In the genomic region with DNA sequence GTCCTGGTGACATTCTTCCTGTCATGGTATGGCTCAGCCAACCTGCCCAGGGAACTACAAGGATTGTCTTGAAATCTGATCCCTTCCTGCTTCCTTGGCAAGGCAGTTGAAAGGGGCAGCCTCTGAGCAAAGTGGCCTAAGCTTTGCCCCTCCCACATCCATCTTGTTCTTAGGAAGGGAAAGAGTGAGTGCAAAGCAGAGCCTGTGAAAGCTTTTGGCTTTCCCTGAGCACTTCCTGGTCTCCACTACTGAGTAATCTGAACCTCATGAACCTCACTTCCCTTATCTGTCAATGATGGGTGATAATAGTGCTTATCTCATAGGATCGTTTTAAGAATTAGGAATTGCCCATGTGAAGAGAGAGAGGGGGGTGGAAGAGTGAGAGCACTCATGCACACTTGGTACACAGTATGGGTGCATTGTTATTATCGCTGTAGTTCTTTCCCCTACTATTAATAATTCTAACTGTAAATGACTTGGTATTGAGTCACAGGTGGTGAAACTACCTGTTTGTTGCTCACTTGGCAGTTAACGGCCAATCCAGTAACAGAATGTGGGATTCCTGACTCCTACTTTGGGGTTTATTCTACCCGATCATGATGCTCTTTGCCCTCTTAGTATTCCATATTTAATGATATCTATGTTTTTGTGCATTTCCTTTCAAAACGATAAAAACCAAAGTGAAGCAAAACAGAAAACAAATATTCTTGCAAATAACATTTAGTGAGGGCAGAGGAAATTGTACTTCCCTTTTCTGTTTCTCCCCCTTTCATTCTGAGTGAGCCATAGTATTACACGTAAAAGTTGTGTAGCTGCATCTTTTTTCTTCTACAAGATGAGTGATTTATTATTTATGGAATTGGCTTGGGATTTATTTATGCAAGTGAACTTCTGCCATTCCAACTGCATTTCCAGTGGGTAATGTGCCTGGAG, we compare ENCODE assay signal across 8 cellular contexts.
DNase-seq lines count a peak whose midpoint lies in the region; ATAC-seq and TF ChIP-seq lines count a peak whose summit lies in the region.

No MANE protein-coding gene starts in this region.

- H3K4me1 ChIP-seq in cardiac muscle cell (ENCODE audit: low read depth) (peaks cover 5% of the 10 kb centered on the region), heart right ventricle (no peaks in the 10 kb centered on the region), neutrophil (ENCODE audit: control insufficient read depth in 1 of 2, insufficient read depth in 1 of 2, low read depth in 1 of 2, low read length in 1 of 2) (peaks cover 38 to 44% of the 10 kb centered on the region in 2 experiments), testis (no peaks in the 10 kb centered on the region), left ventricle myocardium inferior (no peaks in the 10 kb centered on the region), PC-3 (ENCODE audit: insufficient read depth, low read length) (no peaks in the 10 kb centered on the region)

- peak; percentile 1 to 63 for DNase-seq in cardiac muscle cell (ENCODE audit: low read depth in 1 of 2, low spot score in 1 of 2)
- DNase-seq in heart right ventricle, result no peak
- peak; percentile 35 for DNase-seq in RPMI7951 (ENCODE audit: low read depth)
- DNase-seq in testis, result no peak
- no peak for DNase-seq in left ventricle myocardium inferior
- DNase-seq in PC-3, result no peak

- no peaks in the 10 kb centered on the region for H3K79me2 ChIP-seq in PC-3 (ENCODE audit: low read length)

- TF ChIP-seq CTCF in cardiac muscle cell (IDR thresholded peaks at IDR 0.05; ENCODE audit: low read depth, low read length) (no peak), heart right ventricle (IDR thresholded peaks at IDR 0.05) (no peak), neutrophil (IDR thresholded peaks at IDR 0.05) (no peak), testis (IDR thresholded peaks at IDR 0.05) (no peak), left ventricle myocardium inferior (IDR thresholded peaks at IDR 0.05; ENCODE audit: borderline replicate concordance) (no peak), PC-3 (conservative IDR thresholded peaks at IDR 0.05; ENCODE audit: low read depth, low read length) (no peak)

- H3K4me2 ChIP-seq in PC-3 (ENCODE audit: low read length), result no peak overlapping the region

- no peaks in the 10 kb centered on the region for H3K27me3 ChIP-seq in cardiac muscle cell
- H3K27me3 ChIP-seq in heart right ventricle, result no peaks in the 10 kb centered on the region
- no peaks in the 10 kb centered on the region for H3K27me3 ChIP-seq in neutrophil
- H3K27me3 ChIP-seq in testis, result no peaks in the 10 kb centered on the region
- H3K27me3 ChIP-seq in left ventricle myocardium inferior (ENCODE audit: low read depth), result no peaks in the 10 kb centered on the region
- no peaks in the 10 kb centered on the region for H3K27me3 ChIP-seq in PC-3 (ENCODE audit: low read length)

- 64 to 72% methylated on average over 6 of the region's 6 CpGs for WGBS in heart right ventricle, 2 donors
- 67 to 74% methylated on average over 6 of the region's 6 CpGs for WGBS in testis, 2 donors

- H3K36me3 ChIP-seq in cardiac muscle cell (no peaks in the 10 kb centered on the region), heart right ventricle (no peaks in the 10 kb centered on the region), neutrophil (no peaks in the 10 kb centered on the region), testis (ENCODE audit: low read depth, missing control alignments) (no peaks in the 10 kb centered on the region), left ventricle myocardium inferior (no peaks in the 10 kb centered on the region), PC-3 (ENCODE audit: low read depth, low read length) (no peaks in the 10 kb centered on the region)

- no peak for TF ChIP-seq POLR2A in testis (IDR thresholded peaks at IDR 0.05)

- H3K9ac ChIP-seq in PC-3 (ENCODE audit: low read length), result no peak overlapping the region

- no peaks in the 10 kb centered on the region for H3K9me2 ChIP-seq in PC-3 (replicated peaks; ENCODE audit: low read length)

- no peak overlapping the region for H2AFZ ChIP-seq in PC-3 (ENCODE audit: low read length)

- ATAC-seq in heart right ventricle (no peak), HG03045 (IDR thresholded peaks at IDR 0.05; ENCODE audit: unreplicated experiment) (peak; percentile 77), PC-3 (no peak)

- no peaks in the 10 kb centered on the region for H3K9me3 ChIP-seq in cardiac muscle cell (ENCODE audit: low read depth)
- H3K9me3 ChIP-seq in heart right ventricle, result no peaks in the 10 kb centered on the region
- no peaks in the 10 kb centered on the region for H3K9me3 ChIP-seq in neutrophil
- H3K9me3 ChIP-seq in testis, result no peaks in the 10 kb centered on the region
- no peaks in the 10 kb centered on the region for H3K9me3 ChIP-seq in left ventricle myocardium inferior (replicated peaks)
- H3K9me3 ChIP-seq in PC-3 (ENCODE audit: low read length), result no peaks in the 10 kb centered on the region

- H3K27ac ChIP-seq in cardiac muscle cell, result peak overlapping the region; percentile 5
- peak overlapping the region in 1 of 10 donors; percentile 14 for H3K27ac ChIP-seq in heart right ventricle
- H3K27ac ChIP-seq in neutrophil, result peak overlapping the region; percentile 92
- no peak overlapping the region for H3K27ac ChIP-seq in testis
- no peak overlapping the region for H3K27ac ChIP-seq in left ventricle myocardium inferior (replicated peaks)
- no peak overlapping the region for H3K27ac ChIP-seq in PC-3 (ENCODE audit: low read length)

- POLR2A ChIA-PET in PC-3 (lab: Charles Lee; ENCODE audit: unreplicated experiment), result no interaction called here

- H4K20me1 ChIP-seq in PC-3 (ENCODE audit: low read length), result no peaks in the 10 kb centered on the region

- intact Hi-C loops in heart right ventricle (cut with DNase I) (no loop called here), testis (cut with DNase I; ENCODE audit: low total_unique reads) (no loop called here), left ventricle myocardium inferior (cut with micrococcal nuclease) (no loop called here), PC-3 (cut with micrococcal nuclease) (no loop called here)

- no peaks in the 10 kb centered on the region for H3F3A ChIP-seq in PC-3 (ENCODE audit: low read length, unreplicated experiment)

- BruUV-seq in PC-3 (replicated peaks; lab: Mats Ljungman, UMichigan), result no TSS peak

- H3K4me3 ChIP-seq in cardiac muscle cell, result no peak overlapping the region
- H3K4me3 ChIP-seq in heart right ventricle, result no peak overlapping the region
- H3K4me3 ChIP-seq in neutrophil (ENCODE audit: low read depth in 1 of 2, low read length in 1 of 2), result peak overlapping the region; percentile 55 to 57
- no peak overlapping the region for H3K4me3 ChIP-seq in testis
- H3K4me3 ChIP-seq in left ventricle myocardium inferior, result no peak overlapping the region
- H3K4me3 ChIP-seq in PC-3 (ENCODE audit: low read length), result no peak overlapping the region

- CTCF ChIA-PET in PC-3 (lab: Charles Lee), result no interaction called here

Comparison
In these comparisons a context has a peak if more than half of its experiments do, and no peak if none do; other contexts are left out.
1. DNase-seq: peak in cardiac muscle cell (2 of 2) and RPMI7951 (single experiment); none in heart right ventricle (0 of 2), testis (single experiment), left ventricle myocardium inferior (single experiment) and PC-3 (single experiment).
2. H3K27ac ChIP-seq: peak in cardiac muscle cell (single experiment) and neutrophil (single experiment); none in testis (0 of 2), left ventricle myocardium inferior (single experiment) and PC-3 (single experiment).
3. H3K4me3 ChIP-seq: peak in neutrophil (2 of 2); none in cardiac muscle cell (single experiment), heart right ventricle (0 of 10), testis (0 of 2), left ventricle myocardium inferior (single experiment) and PC-3 (single experiment).